In genomic region chr19:51660975-51661600, GRCh38 we compare ENCODE assay signal across 8 cellular contexts. TPM values are rescaled to one million over a fixed set of nuclear protein-coding genes. Genes with fewer than 3 reads are reported as not detected.
DNase-seq lines count a peak whose midpoint lies in the region; ATAC-seq and TF ChIP-seq lines count a peak whose summit lies in the region.

No MANE protein-coding gene starts in this region.

- H3K27ac ChIP-seq in PC-9 = no peak overlapping the region

- peak; percentile 76 for DNase-seq in D341Med (ENCODE audit: low spot score)
- DNase-seq in HT-29 (ENCODE audit: low spot score) = peak; percentile 94
- DNase-seq in PC-9 = peak; percentile 48 to 72
- DNase-seq in activated T-helper 9 cell treated with anti-CD3 and anti-CD28 coated beads, Interleukin-2, amount 50 U/mL, for 16 hours (ENCODE audit: low read depth) = peak; percentile 11
- peak; percentile 58 for DNase-seq in foreskin melanocyte
- peak; percentile 88 for DNase-seq in pons (ENCODE audit: low spot score)

- peak; percentile 81 for TF ChIP-seq CTCF in PC-9 (conservative IDR thresholded peaks at IDR 0.05)

- H3F3A ChIP-seq in PC-9 (ENCODE audit: insufficient read depth, low read depth) = no peaks in the 10 kb centered on the region; the same call in 1 of the 2 replicates

- H3K4me3 ChIP-seq in PC-9 = no peak overlapping the region

- no peaks in the 10 kb centered on the region for H3K9me3 ChIP-seq in PC-9 (ENCODE audit: insufficient read depth, low read depth)

- POLR2A ChIA-PET in PC-9 (lab: Charles Lee; ENCODE audit: unreplicated experiment) = no interaction called here

- peaks cover 47% of the 10 kb centered on the region for H3K27me3 ChIP-seq in PC-9 (ENCODE audit: insufficient read depth, low read depth)

- H3K4me2 ChIP-seq in PC-9 = no peak overlapping the region

- ATAC-seq in GM21576 (IDR thresholded peaks at IDR 0.05; ENCODE audit: unreplicated experiment) = no peak
- no peak for ATAC-seq in HG03521 (IDR thresholded peaks at IDR 0.05; ENCODE audit: unreplicated experiment)

- H3K9me2 ChIP-seq in PC-9 (ENCODE audit: insufficient read depth) = no peaks in the 10 kb centered on the region

- 0 out of 2 replicates have a peak, but pooled peaks cover 4% of the 10 kb centered on the region for H4K20me1 ChIP-seq in PC-9 (ENCODE audit: insufficient read depth)

- CTCF ChIA-PET in PC-9 (lab: Charles Lee) = interaction anchor here (0.5 to 1.5 kb wide), 12 partner anchors 11 to 519 kb away, joined by 3 to 4 read pairs (median 3); no protein-coding TSS in a partner anchor

- no TSS peak for BruUV-seq in PC-9 (replicated peaks; lab: Mats Ljungman, UMichigan)

- no peak overlapping the region for H2AFZ ChIP-seq in PC-9

- no peaks in the 10 kb centered on the region for H3K4me1 ChIP-seq in PC-9 (replicated peaks; ENCODE audit: insufficient read depth)

- intact Hi-C loops in PC-9 (cut with micrococcal nuclease; ENCODE audit: unreplicated experiment) = loop anchor here (10.0 kb wide), 1 partner anchor 114 kb away; no protein-coding TSS in a partner anchor

- no peaks in the 10 kb centered on the region for H3K36me3 ChIP-seq in PC-9 (ENCODE audit: low read depth)

- no peaks in the 10 kb centered on the region for H3K79me2 ChIP-seq in PC-9 (ENCODE audit: low read depth)

RNA-seq across cellular contexts. Expression of gene SIGLEC14, which starts 14.5 kb away (rescaled TPM):
- not detected in 2 replicates for total RNA-seq in HT-29 (2014; rRNA removed; shearing (Covaris generic))
- not detected in 2 replicates for total RNA-seq in PC-9 (2021)

RNA-seq across cellular contexts. Expression of gene SIGLEC5, which starts 30.9 kb away (rescaled TPM):
- not detected in 2 replicates for total RNA-seq in HT-29 (2014; rRNA removed; shearing (Covaris generic))
- not detected in 2 replicates for total RNA-seq in PC-9 (2021)

RNA-seq across cellular contexts. Expression of gene SPACA6, which starts 32.0 kb away (rescaled TPM):
- total RNA-seq in HT-29 (2014; rRNA removed; shearing (Covaris generic)) = 13.6 and 17.8 TPM in 2 replicates
- 29.5 and 40.5 TPM in 2 replicates for total RNA-seq in PC-9 (2021)

Comparison
In these comparisons a context has a peak if more than half of its experiments do, and no peak if none do; other contexts are left out.
1. DNase-seq: peak in every context shown above with its lines; median percentile 94 in HT-29; 88 in pons; 76 in D341Med; 60 in PC-9; 58 in foreskin melanocyte; 11 in activated T-helper 9 cell treated with anti-CD3 and anti-CD28 coated beads, Interleukin-2, amount 50 U/mL, for 16 hours.